Comparison of ENCODE assay signal across 13 cellular contexts in the genomic region with DNA sequence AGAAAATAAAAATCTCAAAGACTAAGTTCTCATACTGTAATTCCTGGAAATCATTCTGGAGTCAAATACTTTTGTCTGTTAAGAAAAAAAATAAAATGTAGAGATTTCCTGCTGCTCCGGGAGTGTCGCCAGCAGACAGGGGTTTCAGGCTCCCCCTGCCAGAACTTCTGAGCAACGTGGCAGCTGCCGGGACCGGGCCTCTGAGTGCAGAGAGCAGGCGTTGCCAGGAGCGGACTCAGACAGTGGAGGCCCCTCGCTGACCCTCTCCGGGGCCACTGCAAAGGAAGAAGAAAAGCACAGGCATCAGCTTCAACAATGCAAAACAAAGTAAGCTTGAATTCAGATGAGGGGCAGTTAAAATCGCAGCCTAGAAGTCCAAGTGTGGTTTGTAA.
DNase-seq lines count a peak whose midpoint lies in the region; ATAC-seq and TF ChIP-seq lines count a peak whose summit lies in the region.
"Had no signal": no experiment of that assay in that cellular context is flagged by ENCODE, and none has a peak within 500 bp of the region (broad histone marks: within the 10 kb centered on the region; RNA-seq: fewer than 3 reads in every experiment).

No MANE protein-coding gene starts in this region.

- peak; percentile 6 for DNase-seq in HEK293T (ENCODE audit: extremely low spot score)
- DNase-seq in endodermal cell = peak; percentile 46
- DNase-seq in left lobe of liver (ENCODE audit: low spot score) = no peak
- DNase-seq in skeletal muscle cell (ENCODE audit: low read depth) = peak; percentile 75
- no peak for DNase-seq in SW480 (ENCODE audit: low spot score)
- DNase-seq: activated CD8-positive, alpha-beta T cell treated with anti-CD3 and anti-CD28 coated beads for 36 hours; kidney glomerular epithelial cell; NCI-H446 treated with DMSO at 0.1 percent for 48 hours had no signal

- H3K27ac Mint-ChIP-seq in endodermal cell = no peak overlapping the region
- H3K27ac Mint-ChIP-seq: activated CD8-positive, alpha-beta T cell treated with anti-CD3 and anti-CD28 coated beads for 36 hours; activated naive CD8-positive, alpha-beta T cell; CD14-positive monocyte had no signal

- peaks cover 5% of the 10 kb centered on the region for H3K9me3 Mint-ChIP-seq in endodermal cell
- H3K9me3 Mint-ChIP-seq: activated CD8-positive, alpha-beta T cell treated with anti-CD3 and anti-CD28 coated beads for 36 hours had no signal

- H3K9ac ChIP-seq in endodermal cell (ENCODE audit: extremely low read depth, low read length, poor library complexity, severe bottlenecking) = no peak overlapping the region

- WGBS in endodermal cell (ENCODE audit: insufficient coverage in 1 of 2, insufficient read length in 1 of 2), 2 experiments = 72 to 90% methylated on average over 5 to 10 of the region's 10 CpGs

- no peaks in the 10 kb centered on the region for H3K36me3 ChIP-seq in endodermal cell (ENCODE audit: control insufficient read depth, insufficient read depth, low read length)

- H3K36me3 Mint-ChIP-seq in endodermal cell (ENCODE audit: low read depth) = no peaks in the 10 kb centered on the region
- H3K36me3 Mint-ChIP-seq: activated naive CD8-positive, alpha-beta T cell; CD14-positive monocyte had no signal

- no peaks in the 10 kb centered on the region for H3K4me1 ChIP-seq in endodermal cell (ENCODE audit: control insufficient read depth, insufficient read depth, low read length)

- peak overlapping the region; percentile 78 for H3K27ac ChIP-seq in endodermal cell (ENCODE audit: low read depth, low read length)

- CTCF ChIA-PET in HEK293T (lab: Yijun Ruan, JAX) = no interaction called here

- H3K4me1 Mint-ChIP-seq in endodermal cell = no peaks in the 10 kb centered on the region

- ATAC-seq in left lobe of liver (peak; percentile 36), HG03460 (IDR thresholded peaks at IDR 0.05; ENCODE audit: unreplicated experiment) (no peak), HG03108 (IDR thresholded peaks at IDR 0.05; ENCODE audit: unreplicated experiment) (no peak), GM18498 (IDR thresholded peaks at IDR 0.05; ENCODE audit: unreplicated experiment) (no peak)
- ATAC-seq: activated CD8-positive, alpha-beta T cell treated with anti-CD3 and anti-CD28 coated beads for 36 hours had no signal

- peaks cover 4% of the 10 kb centered on the region for H3K27me3 Mint-ChIP-seq in endodermal cell (ENCODE audit: insufficient read depth)

- TF ChIP-seq CTCF in endodermal cell (conservative IDR thresholded peaks at IDR 0.05) = no peak

- POLR2A ChIA-PET in HEK293T (lab: Yijun Ruan, JAX) = no interaction called here

- no peaks in the 10 kb centered on the region for H3K27me3 ChIP-seq in endodermal cell (ENCODE audit: control insufficient read depth, insufficient read depth, low read length, poor library complexity, severe bottlenecking)

- no peak overlapping the region for H3K4me3 ChIP-seq in endodermal cell (ENCODE audit: low read length)
- no peak overlapping the region for H3K4me3 ChIP-seq in skeletal muscle cell (ENCODE audit: low read depth, low read length)

- no peaks in the 10 kb centered on the region for H3K9me3 ChIP-seq in endodermal cell (ENCODE audit: control insufficient read depth, low read length)

- H3K4me3 Mint-ChIP-seq in endodermal cell = no peak overlapping the region
- H3K4me3 Mint-ChIP-seq: activated CD8-positive, alpha-beta T cell treated with anti-CD3 and anti-CD28 coated beads for 36 hours; activated naive CD8-positive, alpha-beta T cell; CD14-positive monocyte had no signal

TF ChIP-seq in HEK293T, 16 proteins besides CTCF, POLR2A, EP300 and RAD21:
- TF ChIP-seq ARNT (IDR thresholded peaks at IDR 0.05) = no peak
- no peak for TF ChIP-seq ELF4 (IDR thresholded peaks at IDR 0.05)
- TF ChIP-seq SP1 (IDR thresholded peaks at IDR 0.05) = no peak

Comparison
In these comparisons a context has a peak if more than half of its experiments do, and no peak if none do; other contexts are left out.
1. DNase-seq: peak in HEK293T (single experiment), endodermal cell (single experiment) and skeletal muscle cell (single experiment); none in left lobe of liver (single experiment) and SW480 (single experiment).